Comparison of ENCODE assay signal across 8 cellular contexts in the genomic region with DNA sequence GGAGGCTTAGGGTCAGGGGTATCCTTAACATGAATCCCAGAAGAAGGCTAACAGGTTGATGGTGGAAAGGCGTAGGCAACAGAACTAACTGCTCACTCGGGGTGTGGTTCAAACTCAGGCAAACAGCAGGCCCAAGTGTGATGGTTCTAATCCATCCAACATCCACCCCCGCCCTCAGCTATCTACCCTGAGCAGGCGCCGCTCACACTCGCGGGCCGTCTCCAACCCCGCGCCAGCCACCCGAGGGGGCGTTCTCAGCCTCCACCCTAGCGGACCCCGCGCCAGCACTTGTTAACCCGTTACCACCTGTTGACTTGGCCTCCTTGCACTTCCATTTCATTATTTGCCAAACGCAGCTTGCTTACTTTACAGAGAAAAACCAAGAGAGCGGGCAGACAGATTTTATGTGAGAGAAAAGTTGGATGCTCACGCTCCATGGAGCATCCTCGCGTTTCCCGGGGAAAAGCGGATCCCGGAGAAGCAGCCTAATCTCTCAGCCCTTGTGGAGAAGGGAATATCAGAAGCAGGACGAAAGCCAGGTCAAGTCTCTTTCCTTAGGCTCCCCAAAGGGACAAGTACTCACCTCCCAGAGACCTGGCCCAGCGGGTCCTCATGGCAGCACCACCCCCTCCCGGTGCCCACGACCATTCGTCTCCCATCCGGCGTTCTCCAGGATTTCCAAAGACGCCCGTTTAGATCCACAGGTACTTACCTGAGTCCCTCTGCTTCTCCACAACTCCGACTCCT. TPM values are rescaled to one million over a fixed set of nuclear protein-coding genes. Genes with fewer than 3 reads are reported as not detected.
DNase-seq lines count a peak whose midpoint lies in the region; ATAC-seq and TF ChIP-seq lines count a peak whose summit lies in the region.

No MANE protein-coding gene starts in this region.

- H3K4me3 ChIP-seq in BJ (ENCODE audit: low read depth, low read length) (peak overlapping the region; percentile 52), mesenchymal stem cell (ENCODE audit: insufficient read depth in 1 of 2, low read depth in 1 of 2, low read length in 2 of 2) (peak overlapping the region; percentile 55 to 78), urinary bladder (ENCODE audit: low read depth, low read length) (peak overlapping the region; percentile 58)

- intact Hi-C loops in dendritic cell treated with granulocyte-macrophage colony-stimulating factor and Interleukin-4, amounts not matched to agents 40 ng/mL and 50 ng/mL, for 4 days (cut with micrococcal nuclease): no loop called here

- H3K79me1 ChIP-seq in mesenchymal stem cell (replicated peaks; ENCODE audit: low read length, poor library complexity, severe bottlenecking): peaks cover 6% of the 10 kb centered on the region

- H3K23ac ChIP-seq in mesenchymal stem cell (ENCODE audit: low read length in 2 of 2): no peak overlapping the region

- H3K36me3 ChIP-seq in BJ (ENCODE audit: control insufficient read depth, insufficient read depth, low read length): no peaks in the 10 kb centered on the region
- H3K36me3 ChIP-seq in mesenchymal stem cell (ENCODE audit: control insufficient read depth in 1 of 2, insufficient read depth in 2 of 2, low read depth in 1 of 2, low read length in 2 of 2): peaks cover 0 to 2% of the 10 kb centered on the region in 2 experiments
- no peaks in the 10 kb centered on the region for H3K36me3 ChIP-seq in urinary bladder (ENCODE audit: insufficient read depth)

- WGBS in mesenchymal stem cell: 4% methylated on average over 31 of the region's 34 CpGs
- 7% methylated on average over 34 of the region's 34 CpGs for WGBS in urinary bladder

- no peak overlapping the region for H4K91ac ChIP-seq in mesenchymal stem cell (ENCODE audit: low read length)

- peaks cover 21% of the 10 kb centered on the region for H3K27me3 Mint-ChIP-seq in dendritic cell treated with granulocyte-macrophage colony-stimulating factor and Interleukin-4, amounts not matched to agents 40 ng/mL and 50 ng/mL, for 4 days

- H2BK12ac ChIP-seq in mesenchymal stem cell (ENCODE audit: low read length in 2 of 2): no peak overlapping the region

- H3K18ac ChIP-seq in mesenchymal stem cell (ENCODE audit: low read depth in 1 of 2, low read length in 2 of 2): peak overlapping the region in 1 of 2 experiments; percentile 55

- CTCF ChIA-PET in BJ (lab: Yijun Ruan, JAX): no interaction called here

- no peak for ATAC-seq in HG02588 (IDR thresholded peaks at IDR 0.05; ENCODE audit: unreplicated experiment)
- no peak for ATAC-seq in GM18517 (IDR thresholded peaks at IDR 0.05; ENCODE audit: unreplicated experiment)

- H3K4me1 ChIP-seq in mesenchymal stem cell (ENCODE audit: control insufficient read depth, insufficient read depth, low read depth, low read length) (peaks cover 9% of the 10 kb centered on the region), urinary bladder (ENCODE audit: insufficient read depth) (no peaks in the 10 kb centered on the region)

- no peak overlapping the region for H3K27ac Mint-ChIP-seq in dendritic cell treated with granulocyte-macrophage colony-stimulating factor and Interleukin-4, amounts not matched to agents 40 ng/mL and 50 ng/mL, for 4 days

- no peak overlapping the region for H3K27ac ChIP-seq in mesenchymal stem cell (ENCODE audit: low read length, poor library complexity, severe bottlenecking)
- H3K27ac ChIP-seq in urinary bladder (ENCODE audit: low read depth): no peak overlapping the region

- no peak overlapping the region for H3K4ac ChIP-seq in mesenchymal stem cell (ENCODE audit: low read depth in 1 of 2, low read length in 2 of 2)

- H3K4me3 Mint-ChIP-seq in dendritic cell treated with granulocyte-macrophage colony-stimulating factor and Interleukin-4, amounts not matched to agents 40 ng/mL and 50 ng/mL, for 4 days: peak overlapping the region; percentile 94

- H3K9me3 Mint-ChIP-seq in dendritic cell treated with granulocyte-macrophage colony-stimulating factor and Interleukin-4, amounts not matched to agents 40 ng/mL and 50 ng/mL, for 4 days: no peaks in the 10 kb centered on the region

- H3K27me3 ChIP-seq in BJ (ENCODE audit: control insufficient read depth, insufficient read depth, low read length): peaks cover 28% of the 10 kb centered on the region
- peaks cover 0 to 74% of the 10 kb centered on the region in 2 experiments for H3K27me3 ChIP-seq in mesenchymal stem cell (ENCODE audit: control insufficient read depth in 1 of 2, insufficient read depth in 1 of 2, low read length in 2 of 2)

- H3K4me1 Mint-ChIP-seq in dendritic cell treated with granulocyte-macrophage colony-stimulating factor and Interleukin-4, amounts not matched to agents 40 ng/mL and 50 ng/mL, for 4 days (ENCODE audit: low read depth): peaks cover 34% of the 10 kb centered on the region

- H2AFZ ChIP-seq in mesenchymal stem cell (ENCODE audit: low read depth, low read length): no peak overlapping the region

- POLR2A ChIA-PET in BJ (lab: Charles Lee): no interaction called here

- peaks cover 8% of the 10 kb centered on the region for H3K36me3 Mint-ChIP-seq in dendritic cell treated with granulocyte-macrophage colony-stimulating factor and Interleukin-4, amounts not matched to agents 40 ng/mL and 50 ng/mL, for 4 days (ENCODE audit: low read depth)

- H2BK15ac ChIP-seq in mesenchymal stem cell (ENCODE audit: low read depth, poor library complexity, severe bottlenecking): peak overlapping the region; percentile 4

- H3K9me3 ChIP-seq in mesenchymal stem cell (ENCODE audit: control insufficient read depth, low read length): no peaks in the 10 kb centered on the region

- H2BK5ac ChIP-seq in mesenchymal stem cell (ENCODE audit: low read depth, low read length, poor library complexity, severe bottlenecking): no peak overlapping the region

- peak overlapping the region; percentile 84 for H3K4me2 ChIP-seq in mesenchymal stem cell (ENCODE audit: low read length, poor library complexity, severe bottlenecking)

- no peak overlapping the region for H3K14ac ChIP-seq in mesenchymal stem cell (ENCODE audit: low read length in 2 of 2)

- TF ChIP-seq CTCF in BJ (IDR thresholded peaks at IDR 0.05; ENCODE audit: insufficient read depth, low read depth, low read length): no peak

- H2BK120ac ChIP-seq in mesenchymal stem cell (ENCODE audit: low read depth, low read length): no peak overlapping the region

- H4K8ac ChIP-seq in mesenchymal stem cell (ENCODE audit: low read length): no peak overlapping the region

- no peak overlapping the region for H2AK5ac ChIP-seq in mesenchymal stem cell (ENCODE audit: low read length, severe bottlenecking)

- DNase-seq in BJ (ENCODE audit: low read depth) (no peak), M059J (ENCODE audit: low read depth) (peak; percentile 3), mesenchymal stem cell (peak; percentile 39), NCI-H187 (lab: John Stamatoyannopoulos, UW) (no peak)

- no peak overlapping the region for H3K9ac ChIP-seq in mesenchymal stem cell (ENCODE audit: low read length)

RNA-seq across cellular contexts. Expression of gene SNCA, which starts 0.8 kb away (rescaled TPM):
- polyA plus RNA-seq in BJ (2011; rRNA removed) (0.18 and 0.50 TPM in 2 replicates), urinary bladder (10.8 TPM)
- polyA minus RNA-seq in BJ (2011; rRNA and poly(A)+ RNA removed): not detected in 2 replicates
- total RNA-seq in M059J (2014; rRNA removed; shearing (Covaris generic)): 6.8 and 8.3 TPM in 2 replicates
- polyA plus RNA-seq in mesenchymal stem cell (2013, experiment 1 of 2): 63.4 TPM
- 70.5 TPM for polyA plus RNA-seq in mesenchymal stem cell (2013, experiment 2 of 2)
- total RNA-seq in urinary bladder: 24.4 TPM

RNA-seq across cellular contexts. Expression of gene MMRN1, which starts 58.5 kb away (rescaled TPM):
- polyA plus RNA-seq in BJ (2011; rRNA removed): not detected in 2 replicates
- not detected in 2 replicates for polyA minus RNA-seq in BJ (2011; rRNA and poly(A)+ RNA removed)
- total RNA-seq in M059J (2014; rRNA removed; shearing (Covaris generic)): not detected in 2 replicates
- polyA plus RNA-seq in mesenchymal stem cell (2013, experiment 1 of 2): 0.01 TPM
- 0.05 TPM for polyA plus RNA-seq in mesenchymal stem cell (2013, experiment 2 of 2)
- 85.7 TPM for total RNA-seq in urinary bladder
- polyA plus RNA-seq in urinary bladder: 41.0 TPM

Comparison
In these comparisons a context has a peak if more than half of its experiments do, and no peak if none do; other contexts are left out.
1. DNase-seq: peak in M059J (single experiment) and mesenchymal stem cell (single experiment); none in BJ (single experiment) and NCI-H187 (0 of 2).
2. RNA of gene MMRN1, which starts 58.5 kb away (total RNA-seq): 85.7 TPM in urinary bladder (single experiment); not detected in M059J; every median in the first group is over 10 times any median in the second.
3. Peak in every context shown above with its lines, with median percentiles within 50 percentile points of each other: H3K4me3 ChIP-seq.